7 cellular contexts compared by ENCODE assay signal in genomic region chr12:12442548-12443071, GRCh38.
DNase-seq lines count a peak whose midpoint lies in the region; ATAC-seq and TF ChIP-seq lines count a peak whose summit lies in the region.

No MANE protein-coding gene starts in this region.

- H3K9me3 Mint-ChIP-seq in IgD-negative memory B cell = no peaks in the 10 kb centered on the region
- peaks cover 1% of the 10 kb centered on the region for H3K9me3 Mint-ChIP-seq in activated CD8-positive, alpha-beta T cell treated with anti-CD3 and anti-CD28 coated beads for 36 hours
- H3K9me3 Mint-ChIP-seq in stimulated activated naive CD8-positive, alpha-beta T cell treated with anti-CD3 and anti-CD28 coated beads, Interleukin-15, amount 100 ng/mL, for 72 hours = peaks cover 0 to under 1% of the 10 kb centered on the region in 2 donors

- ATAC-seq in activated CD8-positive, alpha-beta T cell treated with anti-CD3 and anti-CD28 coated beads for 36 hours = peak; percentile 15
- peak; percentile 7 for ATAC-seq in stimulated activated naive CD8-positive, alpha-beta T cell treated with anti-CD3 and anti-CD28 coated beads, Interleukin-15, amount 100 ng/mL, for 72 hours

- intact Hi-C loops in activated CD8-positive, alpha-beta T cell treated with anti-CD3 and anti-CD28 coated beads for 36 hours (cut with micrococcal nuclease) = loop anchor here (5.0 kb wide), 1 partner anchor 35 kb away; no protein-coding TSS in a partner anchor

- H3K4me3 Mint-ChIP-seq in IgD-negative memory B cell = peak overlapping the region in 1 of 4 donors; percentile 18
- H3K4me3 Mint-ChIP-seq in activated CD8-positive, alpha-beta T cell treated with anti-CD3 and anti-CD28 coated beads for 36 hours = peak overlapping the region; percentile 45
- peak overlapping the region; percentile 42 to 61 for H3K4me3 Mint-ChIP-seq in stimulated activated naive CD8-positive, alpha-beta T cell treated with anti-CD3 and anti-CD28 coated beads, Interleukin-15, amount 100 ng/mL, for 72 hours

- H3K27me3 Mint-ChIP-seq in IgD-negative memory B cell = no peaks in the 10 kb centered on the region
- H3K27me3 Mint-ChIP-seq in activated CD8-positive, alpha-beta T cell treated with anti-CD3 and anti-CD28 coated beads for 36 hours = no peaks in the 10 kb centered on the region
- H3K27me3 Mint-ChIP-seq in stimulated activated naive CD8-positive, alpha-beta T cell treated with anti-CD3 and anti-CD28 coated beads, Interleukin-15, amount 100 ng/mL, for 72 hours = no peaks in the 10 kb centered on the region

- peak overlapping the region; percentile 19 to 97 (median 52) for H3K27ac Mint-ChIP-seq in IgD-negative memory B cell
- H3K27ac Mint-ChIP-seq in activated CD8-positive, alpha-beta T cell treated with anti-CD3 and anti-CD28 coated beads for 36 hours = peak overlapping the region; percentile 96
- peak overlapping the region; percentile 98 to 99 for H3K27ac Mint-ChIP-seq in stimulated activated naive CD8-positive, alpha-beta T cell treated with anti-CD3 and anti-CD28 coated beads, Interleukin-15, amount 100 ng/mL, for 72 hours

- CTCF ChIA-PET in activated CD8-positive, alpha-beta T cell treated with anti-CD3 and anti-CD28 coated beads for 36 hours (lab: Charles Lee) = interaction anchor here (0.9 to 2.6 kb wide), 7 partner anchors 19 to 294 kb away, joined by 3 to 12 read pairs (median 3); partner anchors contain the start of gene DUSP16

- TF ChIP-seq CTCF in activated CD8-positive, alpha-beta T cell treated with anti-CD3 and anti-CD28 coated beads for 36 hours (IDR thresholded peaks at IDR 0.05) = no peak
- no peak for TF ChIP-seq CTCF in fibroblast of villous mesenchyme (IDR thresholded peaks at IDR 0.05; ENCODE audit: insufficient read depth, low read depth, low read length)

- H3K4me1 Mint-ChIP-seq in IgD-negative memory B cell = peaks cover 1 to 12% (median 7%) of the 10 kb centered on the region in 3 donors
- peaks cover 62% of the 10 kb centered on the region for H3K4me1 Mint-ChIP-seq in activated CD8-positive, alpha-beta T cell treated with anti-CD3 and anti-CD28 coated beads for 36 hours (ENCODE audit: low read depth)
- peaks cover 64% of the 10 kb centered on the region for H3K4me1 Mint-ChIP-seq in stimulated activated naive CD8-positive, alpha-beta T cell treated with anti-CD3 and anti-CD28 coated beads, Interleukin-15, amount 100 ng/mL, for 72 hours

- DNase-seq in activated CD8-positive, alpha-beta T cell treated with anti-CD3 and anti-CD28 coated beads for 36 hours = no peak
- peak; percentile 78 for DNase-seq in fibroblast of villous mesenchyme (ENCODE audit: low read depth)
- DNase-seq in stimulated activated naive CD8-positive, alpha-beta T cell treated with anti-CD3 and anti-CD28 coated beads, Interleukin-15, amount 100 ng/mL, for 72 hours = no peak
- DNase-seq in ureter (ENCODE audit: low spot score) = no peak
- DNase-seq in NCI-H2196 (lab: John Stamatoyannopoulos, UW; ENCODE audit: unreplicated experiment) = no peak
- DNase-seq in stimulated activated CD4-positive, alpha-beta T cell treated with anti-CD3 and anti-CD28 coated beads, Interleukin-4, amount 100 ng/mL, for 24 hours = no peak

- H3K4me3 ChIP-seq in fibroblast of villous mesenchyme (ENCODE audit: low read depth, low read length) = no peak overlapping the region

- POLR2A ChIA-PET in activated CD8-positive, alpha-beta T cell treated with anti-CD3 and anti-CD28 coated beads for 36 hours (lab: Charles Lee) = interaction anchor here (1.0 to 2.2 kb wide), 14 partner anchors 9 to 121 kb away, joined by 3 to 9 read pairs (median 4); partner anchors contain the start of gene DUSP16

- H3K36me3 Mint-ChIP-seq in IgD-negative memory B cell = peaks cover 8% of the 10 kb centered on the region
- peaks cover 17% of the 10 kb centered on the region for H3K36me3 Mint-ChIP-seq in activated CD8-positive, alpha-beta T cell treated with anti-CD3 and anti-CD28 coated beads for 36 hours (ENCODE audit: low read depth)
